Comparison of ENCODE assay signal across 14 cellular contexts in the genomic region with DNA sequence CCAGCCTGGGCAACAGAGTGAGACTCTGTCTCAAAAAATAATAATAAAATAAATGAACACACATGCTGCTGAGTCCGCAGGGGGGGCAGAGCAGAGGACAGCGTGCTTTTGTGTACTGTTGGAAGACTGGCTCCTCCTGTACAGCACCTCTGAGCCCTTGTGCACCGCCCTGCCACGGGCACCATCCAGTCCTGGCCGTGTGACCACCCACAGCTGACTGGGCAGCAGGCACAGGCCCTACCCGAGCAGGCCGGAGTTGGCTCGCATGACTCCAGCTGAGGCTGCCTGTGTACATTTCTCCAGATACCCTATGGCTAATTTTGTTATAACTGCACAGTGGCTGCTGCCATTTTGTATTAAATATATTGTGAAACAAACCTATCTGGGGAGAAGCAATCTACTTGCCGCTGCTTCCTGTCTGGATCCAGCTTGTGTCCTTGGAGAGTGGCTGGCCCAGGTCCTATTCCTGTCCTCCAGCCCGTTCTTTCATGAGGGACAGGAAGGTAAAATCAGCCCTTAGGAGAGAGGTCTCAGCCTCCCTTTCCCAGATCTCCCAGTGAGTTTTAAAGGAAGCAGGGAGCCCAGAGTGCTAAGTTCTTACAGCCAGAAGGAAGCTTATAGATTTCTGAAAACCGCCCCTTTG. TPM values are rescaled to one million over a fixed set of nuclear protein-coding genes. Genes with fewer than 3 reads are reported as not detected.
DNase-seq lines count a peak whose midpoint lies in the region; ATAC-seq and TF ChIP-seq lines count a peak whose summit lies in the region.
"Had no signal": no experiment of that assay in that cellular context is flagged by ENCODE, and none has a peak within 500 bp of the region (broad histone marks: within the 10 kb centered on the region; RNA-seq: fewer than 3 reads in every experiment).

No MANE protein-coding gene starts in this region.

- H3K4me3 ChIP-seq in HCT116 (replicated peaks in 1 of 2; ENCODE audit: low read depth in 1 of 2, low read length in 2 of 2) = no peak overlapping the region
- H3K4me3 ChIP-seq in SK-N-MC = no peak overlapping the region
- H3K4me3 ChIP-seq in gastrocnemius medialis = no peak overlapping the region
- H3K4me3 ChIP-seq: thoracic aorta had no signal

- CTCF ChIA-PET in HCT116 (lab: Charles Lee) = interaction anchor here (1.2 to 4.3 kb wide), 4 partner anchors 15 to 141 kb away, joined by 3 to 37 read pairs (median 22); a partner anchor contains a TSS

- no TSS peak for BruUV-seq in HCT116 (replicated peaks; lab: Mats Ljungman, UMichigan)

- in situ Hi-C loops in gastrocnemius medialis (cut with MboI; ENCODE audit: low sequenced_read_pairs in 4 of 4) = loop anchor here (5.0 to 25.0 kb wide), 8 partner anchors 75 to 383 kb away; a partner anchor contains a TSS

- no peak for DNase-seq in HCT116 (ENCODE audit: low read depth, low spot score)
- no peak for DNase-seq in SK-N-MC (ENCODE audit: low read depth, low spot score)
- peak; percentile 65 for DNase-seq in left ventricle myocardium superior
- DNase-seq in gastrocnemius medialis = no peak
- no peak for DNase-seq in SIG-M5 treated with dmso at 0.1 percent for 504 hours (lab: John Stamatoyannopoulos, UW; ENCODE audit: unreplicated experiment)
- no peak for DNase-seq in NCI-H524 (lab: John Stamatoyannopoulos, UW)
- DNase-seq in NCI-H1436 (lab: John Stamatoyannopoulos, UW) = no peak
- DNase-seq: activated CD4-positive, alpha-beta T cell treated with anti-CD3 and anti-CD28 coated beads, Interleukin-2, amount 10 ng/mL, durations not matched to agents 24 days and 14 days; effector CD4-positive, alpha-beta T cell; naive thymus-derived CD4-positive, alpha-beta T cell; NCI-H1694; NCI-H526 treated with DMSO at 0.1 percent for 48 hours had no signal

- no peaks in the 10 kb centered on the region for H4K20me1 ChIP-seq in HCT116 (ENCODE audit: insufficient read depth)

- TF ChIP-seq CTCF in HCT116 (IDR thresholded peaks at IDR 0.05 in 2 of 3, conservative IDR thresholded peaks at IDR 0.05 in 1 of 3; ENCODE audit: borderline replicate concordance in 1 of 3, insufficient read depth in 1 of 3, low read depth in 2 of 3, low read length in 2 of 3) (no peak), gastrocnemius medialis (IDR thresholded peaks at IDR 0.05 in 4 of 5, conservative IDR thresholded peaks at IDR 0.05 in 1 of 5) (no peak)

- intact Hi-C loops in HCT116 (cut with micrococcal nuclease) = loop anchor here (5.0 kb wide), 1 partner anchor 203 kb away; no protein-coding TSS in a partner anchor
- intact Hi-C loops in left ventricle myocardium superior (cut with micrococcal nuclease) = loop anchor here (10.0 kb wide), 1 partner anchor 135 kb away; a partner anchor contains a TSS
- intact Hi-C loops in gastrocnemius medialis (cut with DNase I; ENCODE audit: low total_unique reads) = no loop called here

- H3K9me3 ChIP-seq in HCT116 (ENCODE audit: control insufficient read depth in 1 of 2, insufficient read depth in 1 of 2, low read depth in 1 of 2, low read length in 2 of 2) = no peaks in the 10 kb centered on the region
- no peaks in the 10 kb centered on the region for H3K9me3 ChIP-seq in SK-N-MC (ENCODE audit: low read depth, low read length)
- no peaks in the 10 kb centered on the region for H3K9me3 ChIP-seq in gastrocnemius medialis
- H3K9me3 ChIP-seq: thoracic aorta had no signal

- no peaks in the 10 kb centered on the region for H3K9me2 ChIP-seq in HCT116 (ENCODE audit: insufficient read depth)

- TF ChIP-seq POLR2A in HCT116 (IDR thresholded peaks at IDR 0.05; ENCODE audit: borderline replicate concordance, extremely low read depth, insufficient read depth, insufficient read length) (no peak), gastrocnemius medialis (IDR thresholded peaks at IDR 0.05) (no peak)

- ATAC-seq in HCT116 (no peak), left ventricle myocardium superior (peak; percentile 75), gastrocnemius medialis (peak in 1 of 2 donors; percentile 8)
- ATAC-seq in activated CD4-positive, CD25-positive, alpha-beta regulatory T cell treated with anti-CD3 and anti-CD28 coated beads, Interleukin-2, amount 50 U/mL, for 24 hours = no peak
- ATAC-seq: naive thymus-derived CD4-positive, alpha-beta T cell had no signal

- H3K9ac ChIP-seq in HCT116 (ENCODE audit: low read length) (no peak overlapping the region), SK-N-MC (ENCODE audit: insufficient read length) (no peak overlapping the region)

- H3K27ac ChIP-seq in HCT116 (ENCODE audit: low read depth, low read length) (peak overlapping the region; percentile 55), SK-N-MC (peak overlapping the region; percentile 22), gastrocnemius medialis (peak overlapping the region; percentile 24 to 56 (median 47))
- H3K27ac ChIP-seq: thoracic aorta had no signal

- no peaks in the 10 kb centered on the region for H3K27me3 ChIP-seq in HCT116 (ENCODE audit: insufficient read depth, low read length)
- no peaks in the 10 kb centered on the region for H3K27me3 ChIP-seq in gastrocnemius medialis

- peak overlapping the region; percentile 59; the same call in 1 of the 2 replicates for H3K4me2 ChIP-seq in HCT116 (ENCODE audit: low read length)

- H3K36me3 ChIP-seq in HCT116 (ENCODE audit: control insufficient read depth in 1 of 2, insufficient read depth in 2 of 2, low read length in 2 of 2) (peaks cover 8 to 20% of the 10 kb centered on the region in 2 experiments; a peak in 2 of 4 replicates), SK-N-MC (ENCODE audit: insufficient read depth, low read length) (peaks cover 14% of the 10 kb centered on the region; the same call in 1 of the 2 replicates), gastrocnemius medialis (peaks cover 0 to 23% of the 10 kb centered on the region in 2 donors)

- POLR2A ChIA-PET in HCT116 (lab: Charles Lee) = interaction anchor here (1.2 to 1.4 kb wide), 3 partner anchors 13 to 21 kb away, joined by 3 to 6 read pairs (median 3); a partner anchor contains a TSS

- no peak overlapping the region for H2AFZ ChIP-seq in HCT116 (ENCODE audit: low read depth, low read length, poor library complexity, severe bottlenecking)

- H3K4me1 ChIP-seq in HCT116 (ENCODE audit: control insufficient read depth in 1 of 2, insufficient read depth in 2 of 2, low read length in 2 of 2) = peaks cover 16 to 22% of the 10 kb centered on the region in 2 experiments
- peaks cover 18 to 23% of the 10 kb centered on the region in 2 donors for H3K4me1 ChIP-seq in gastrocnemius medialis

- RAD21 ChIA-PET in HCT116 (lab: Charles Lee; ENCODE audit: low non-redundant PET in 1 of 2, low total read pairs in 2 of 2, uncharacterized antibody in 2 of 2, unreplicated experiment in 2 of 2) = no interaction called here

- H3K79me2 ChIP-seq in HCT116 (ENCODE audit: insufficient read depth, low read length) = no peaks in the 10 kb centered on the region

- no peak for TF ChIP-seq RAD21 in HCT116 (IDR thresholded peaks at IDR 0.05; ENCODE audit: low read depth)

TF ChIP-seq in HCT116, 20 proteins besides CTCF, POLR2A, EP300 and RAD21 (continues in another document):
- TF ChIP-seq YY1 (IDR thresholded peaks at IDR 0.05; ENCODE audit: extremely low read depth, insufficient replicate concordance, low read depth, low read length) = no peak
- TF ChIP-seq, protein P1, sequence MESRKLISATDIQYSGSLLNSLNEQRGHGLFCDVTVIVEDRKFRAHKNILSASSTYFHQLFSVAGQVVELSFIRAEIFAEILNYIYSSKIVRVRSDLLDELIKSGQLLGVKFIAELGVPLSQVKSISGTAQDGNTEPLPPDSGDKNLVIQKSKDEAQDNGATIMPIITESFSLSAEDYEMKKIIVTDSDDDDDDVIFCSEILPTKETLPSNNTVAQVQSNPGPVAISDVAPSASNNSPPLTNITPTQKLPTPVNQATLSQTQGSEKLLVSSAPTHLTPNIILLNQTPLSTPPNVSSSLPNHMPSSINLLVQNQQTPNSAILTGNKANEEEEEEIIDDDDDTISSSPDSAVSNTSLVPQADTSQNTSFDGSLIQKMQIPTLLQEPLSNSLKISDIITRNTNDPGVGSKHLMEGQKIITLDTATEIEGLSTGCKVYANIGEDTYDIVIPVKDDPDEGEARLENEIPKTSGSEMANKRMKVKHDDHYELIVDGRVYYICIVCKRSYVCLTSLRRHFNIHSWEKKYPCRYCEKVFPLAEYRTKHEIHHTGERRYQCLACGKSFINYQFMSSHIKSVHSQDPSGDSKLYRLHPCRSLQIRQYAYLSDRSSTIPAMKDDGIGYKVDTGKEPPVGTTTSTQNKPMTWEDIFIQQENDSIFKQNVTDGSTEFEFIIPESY (IDR thresholded peaks at IDR 0.05; ENCODE audit: extremely low read depth, insufficient replicate concordance, low read length) = no peak
- no peak for TF ChIP-seq ELF1 (IDR thresholded peaks at IDR 0.05; ENCODE audit: borderline replicate concordance, low read depth)
- TF ChIP-seq, protein P2, sequence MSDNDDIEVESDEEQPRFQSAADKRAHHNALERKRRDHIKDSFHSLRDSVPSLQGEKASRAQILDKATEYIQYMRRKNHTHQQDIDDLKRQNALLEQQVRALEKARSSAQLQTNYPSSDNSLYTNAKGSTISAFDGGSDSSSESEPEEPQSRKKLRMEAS (IDR thresholded peaks at IDR 0.05) = no peak

RNA-seq across cellular contexts. Expression of a gene that starts 14.6 kb away (rescaled TPM):
- total RNA-seq in HCT116 (2021; ENCODE audit: unreplicated experiment) (65.6 TPM), left ventricle myocardium superior (97.2 TPM), gastrocnemius medialis (10 to 100 TPM; 27.4 to 34.1 (median 29.1) TPM)
- polyA plus RNA-seq in HCT116 (2012) = 45.5 and 50.0 TPM in 2 replicates

RNA-seq across cellular contexts. Expression of a gene that starts 20.6 kb away (rescaled TPM):
- total RNA-seq in HCT116 (2021; ENCODE audit: unreplicated experiment) = 25.0 TPM
- 18.0 and 18.8 TPM in 2 replicates for polyA plus RNA-seq in HCT116 (2012)
- total RNA-seq in left ventricle myocardium superior = 18.1 TPM
- 10 to 100 TPM in 3 of 4 donors, 1 to 10 TPM in 1; 8.8 to 27.4 (median 13.5) TPM for total RNA-seq in gastrocnemius medialis

RNA-seq across cellular contexts. Expression of a gene that starts 37.7 kb away (rescaled TPM):
- total RNA-seq in HCT116 (2021; ENCODE audit: unreplicated experiment) = 84.1 TPM
- polyA plus RNA-seq in HCT116 (2012) = 66.4 and 98.7 TPM in 2 replicates
- total RNA-seq in left ventricle myocardium superior = 10.1 TPM
- 10 to 100 TPM; 10.8 to 30.9 (median 22.1) TPM for total RNA-seq in gastrocnemius medialis

RNA-seq across cellular contexts. Expression of a gene that starts 50.6 kb away (rescaled TPM):
- 12.7 TPM for total RNA-seq in HCT116 (2021; ENCODE audit: unreplicated experiment)
- polyA plus RNA-seq in HCT116 (2012) = 10.2 and 10.8 TPM in 2 replicates
- 6.0 TPM for total RNA-seq in left ventricle myocardium superior
- total RNA-seq in gastrocnemius medialis = 1 to 10 TPM; 3.0 to 5.2 (median 3.9) TPM
